10 cellular contexts compared by ENCODE assay signal in genomic region chr6:149079911-149080501, GRCh38.
A peak's percentile ranks its signal among the peaks of the same experiment; 100 is the strongest.
DNase-seq lines count a peak whose midpoint lies in the region; ATAC-seq and TF ChIP-seq lines count a peak whose summit lies in the region.
"Had no signal": no experiment of that assay in that cellular context is flagged by ENCODE, and none has a peak within 500 bp of the region (broad histone marks: within the 10 kb centered on the region; RNA-seq: fewer than 3 reads in every experiment).

No MANE protein-coding gene starts in this region.

- peak overlapping the region; percentile 44 for H3K27ac ChIP-seq in cardiac muscle cell

- peak overlapping the region; percentile 65 for H3K4me2 ChIP-seq in skeletal muscle satellite cell (ENCODE audit: low read length)

- peaks cover 47% of the 10 kb centered on the region for H3K4me1 Mint-ChIP-seq in T-helper 17 cell

- no peaks in the 10 kb centered on the region for H3K27me3 Mint-ChIP-seq in T-helper 17 cell
- H3K27me3 Mint-ChIP-seq: stimulated activated naive CD8-positive, alpha-beta T cell treated with anti-CD3 and anti-CD28 coated beads, Interleukin-15, Interleukin-2, amounts not matched to agents 100 ng/mL and 50 ng/mL, for 24 hours had no signal

- H3K9ac ChIP-seq in skeletal muscle satellite cell (ENCODE audit: low read depth, low read length): peak overlapping the region; percentile 16

- DNase-seq in GM12865 (ENCODE audit: low read depth) (peak; percentile 41), T-helper 17 cell (no peak), cardiac muscle cell (ENCODE audit: low read depth in 1 of 2, low spot score in 1 of 2) (peak; percentile 51 to 61), activated gamma-delta T cell treated with Interleukin-2 at 50 U/mL for 16 hours (no peak), SW 1271 (lab: John Stamatoyannopoulos, UW) (no peak), SW480 (ENCODE audit: low spot score) (no peak)
- no peak for DNase-seq in stimulated activated CD4-positive, alpha-beta T cell treated with anti-CD3 and anti-CD28 coated beads, Interleukin-4, amount 100 ng/mL, for 1 hour
- DNase-seq: NCI-H1694 treated with DMSO at 0.1 percent for 48 hours had no signal

- no peak for TF ChIP-seq CTCF in GM12865 (IDR thresholded peaks at IDR 0.05; ENCODE audit: insufficient read depth, low read depth, low read length, missing control alignments)
- no peak for TF ChIP-seq CTCF in cardiac muscle cell (IDR thresholded peaks at IDR 0.05; ENCODE audit: low read depth, low read length)

- no peaks in the 10 kb centered on the region for H3K36me3 Mint-ChIP-seq in T-helper 17 cell (ENCODE audit: low read depth)

- ATAC-seq in T-helper 17 cell: no peak

- no peak overlapping the region for H3K4me3 Mint-ChIP-seq in T-helper 17 cell
- H3K4me3 Mint-ChIP-seq: stimulated activated naive CD8-positive, alpha-beta T cell treated with anti-CD3 and anti-CD28 coated beads, Interleukin-15, Interleukin-2, amounts not matched to agents 100 ng/mL and 50 ng/mL, for 24 hours had no signal

- no peaks in the 10 kb centered on the region for H3K36me3 ChIP-seq in cardiac muscle cell
- H3K36me3 ChIP-seq in skeletal muscle satellite cell (ENCODE audit: insufficient read depth, low read length): no peaks in the 10 kb centered on the region

- peaks cover 13% of the 10 kb centered on the region for H3K4me1 ChIP-seq in cardiac muscle cell (ENCODE audit: low read depth)
- H3K4me1 ChIP-seq in skeletal muscle satellite cell (ENCODE audit: control insufficient read depth, insufficient read depth, low read length): peaks cover 52% of the 10 kb centered on the region

- no peaks in the 10 kb centered on the region for H3K9me3 ChIP-seq in T-helper 17 cell (ENCODE audit: control insufficient read depth, low read length, poor library complexity, severe bottlenecking)
- H3K9me3 ChIP-seq in cardiac muscle cell (ENCODE audit: low read depth): no peaks in the 10 kb centered on the region
- no peaks in the 10 kb centered on the region for H3K9me3 ChIP-seq in skeletal muscle satellite cell (replicated peaks; ENCODE audit: low read length)

- H3K27ac Mint-ChIP-seq in T-helper 17 cell: peak overlapping the region; percentile 93
- H3K27ac Mint-ChIP-seq: stimulated activated naive CD8-positive, alpha-beta T cell treated with anti-CD3 and anti-CD28 coated beads, Interleukin-15, Interleukin-2, amounts not matched to agents 100 ng/mL and 50 ng/mL, for 24 hours had no signal

- H3K4me3 ChIP-seq in GM12865 (ENCODE audit: low read depth, low read length): no peak overlapping the region
- H3K4me3 ChIP-seq in cardiac muscle cell: no peak overlapping the region
- H3K4me3 ChIP-seq in skeletal muscle satellite cell (ENCODE audit: low read length): no peak overlapping the region

- H3K27me3 ChIP-seq in cardiac muscle cell (no peaks in the 10 kb centered on the region), skeletal muscle satellite cell (ENCODE audit: control insufficient read depth, insufficient read depth, low read length) (no peaks in the 10 kb centered on the region)

Comparison
In these comparisons a context has a peak if more than half of its experiments do, and no peak if none do; other contexts are left out.
1. DNase-seq: peak in GM12865 (single experiment) and cardiac muscle cell (2 of 2); none in T-helper 17 cell (0 of 3), stimulated activated CD4-positive, alpha-beta T cell treated with anti-CD3 and anti-CD28 coated beads, Interleukin-4, amount 100 ng/mL, for 1 hour (single experiment), activated gamma-delta T cell treated with Interleukin-2 at 50 U/mL for 16 hours (single experiment), SW 1271 (0 of 2) and SW480 (single experiment).